8 cellular contexts compared by ENCODE assay signal in genomic region chr18:45974088-45974536, GRCh38. TPM values are rescaled to one million over a fixed set of nuclear protein-coding genes. Genes with fewer than 3 reads are reported as not detected.
DNase-seq lines count a peak whose midpoint lies in the region; ATAC-seq lines count a peak whose summit lies in the region.

No MANE protein-coding gene starts in this region.

- H2BK120ac ChIP-seq in mesenchymal stem cell (ENCODE audit: low read depth, low read length), result no peak overlapping the region

- no peaks in the 10 kb centered on the region for H3K9me3 Mint-ChIP-seq in effector memory CD8-positive, alpha-beta T cell

- H3K27ac Mint-ChIP-seq in effector memory CD8-positive, alpha-beta T cell, result no peak overlapping the region

- no peak overlapping the region for H2AFZ ChIP-seq in mesenchymal stem cell (ENCODE audit: low read depth, low read length)

- no peak overlapping the region for H4K8ac ChIP-seq in mesenchymal stem cell (ENCODE audit: low read length)

- H3K23ac ChIP-seq in mesenchymal stem cell (ENCODE audit: low read length in 2 of 2), result no peak overlapping the region

- H3K9ac ChIP-seq in mesenchymal stem cell (ENCODE audit: low read length), result peak overlapping the region; percentile 40

- no peak overlapping the region for H3K4ac ChIP-seq in mesenchymal stem cell (ENCODE audit: low read depth in 1 of 2, low read length in 2 of 2)

- H3K27ac ChIP-seq in mesenchymal stem cell (ENCODE audit: low read length, poor library complexity, severe bottlenecking), result no peak overlapping the region

- H3K27me3 ChIP-seq in mesenchymal stem cell (ENCODE audit: control insufficient read depth in 1 of 2, insufficient read depth in 1 of 2, low read length in 2 of 2), result no peaks in the 10 kb centered on the region

- H2BK5ac ChIP-seq in mesenchymal stem cell (ENCODE audit: low read depth, low read length, poor library complexity, severe bottlenecking), result no peak overlapping the region

- H3K79me1 ChIP-seq in mesenchymal stem cell (replicated peaks; ENCODE audit: low read length, poor library complexity, severe bottlenecking), result no peaks in the 10 kb centered on the region

- H3K9me3 ChIP-seq in mesenchymal stem cell (ENCODE audit: control insufficient read depth, low read length), result no peaks in the 10 kb centered on the region

- peak; percentile 98 for ATAC-seq in effector memory CD8-positive, alpha-beta T cell (replicated peaks)
- no peak for ATAC-seq in GM21825 (IDR thresholded peaks at IDR 0.05; ENCODE audit: unreplicated experiment)

- H3K4me2 ChIP-seq in mesenchymal stem cell (ENCODE audit: low read length, poor library complexity, severe bottlenecking), result no peak overlapping the region

- no peak overlapping the region for H2AK5ac ChIP-seq in mesenchymal stem cell (ENCODE audit: low read length, severe bottlenecking)

- no peak overlapping the region for H2BK15ac ChIP-seq in mesenchymal stem cell (ENCODE audit: low read depth, poor library complexity, severe bottlenecking)

- peak overlapping the region in 1 of 2 donors; percentile 20 for H3K4me3 Mint-ChIP-seq in effector memory CD8-positive, alpha-beta T cell

- no peak overlapping the region for H3K4me3 ChIP-seq in mesenchymal stem cell (ENCODE audit: insufficient read depth in 1 of 2, low read depth in 1 of 2, low read length in 2 of 2)

- H2BK12ac ChIP-seq in mesenchymal stem cell (ENCODE audit: low read length in 2 of 2), result no peak overlapping the region

- H3K18ac ChIP-seq in mesenchymal stem cell (ENCODE audit: low read depth in 1 of 2, low read length in 2 of 2), result no peak overlapping the region

- no peaks in the 10 kb centered on the region for H3K4me1 ChIP-seq in mesenchymal stem cell (ENCODE audit: control insufficient read depth, insufficient read depth, low read depth, low read length)

- H3K27me3 Mint-ChIP-seq in effector memory CD8-positive, alpha-beta T cell, result no peaks in the 10 kb centered on the region

- no peaks in the 10 kb centered on the region for H3K36me3 ChIP-seq in mesenchymal stem cell (ENCODE audit: control insufficient read depth in 1 of 2, insufficient read depth in 2 of 2, low read depth in 1 of 2, low read length in 2 of 2)

- H4K91ac ChIP-seq in mesenchymal stem cell (ENCODE audit: low read length), result no peak overlapping the region

- DNase-seq in D341Med (ENCODE audit: low spot score), result peak; percentile 69
- DNase-seq in HK-2 (ENCODE audit: unreplicated experiment), result peak; percentile 16
- DNase-seq in NCI-H774 (lab: John Stamatoyannopoulos, UW), result peak; percentile 60
- DNase-seq in activated CD4-positive, alpha-beta T cell treated with anti-CD3 and anti-CD28 coated beads, Interleukin-2, amount 50 U/mL, for 48 hours, result peak; percentile 55 to 73
- DNase-seq in effector memory CD8-positive, alpha-beta T cell, result peak; percentile 73 to 77 (median 73)
- peak; percentile 75 for DNase-seq in mesenchymal stem cell
- peak; percentile 74 for DNase-seq in stimulated activated CD8-positive, alpha-beta memory T cell treated with anti-CD3 and anti-CD28 coated beads, Interleukin-4, amount 100 ng/mL, for 48 hours

- H3K4me1 Mint-ChIP-seq in effector memory CD8-positive, alpha-beta T cell (ENCODE audit: low read depth in 2 of 2), result no peaks in the 10 kb centered on the region

- 47% methylated on average over 5 of the region's 5 CpGs for WGBS in mesenchymal stem cell

- H3K14ac ChIP-seq in mesenchymal stem cell (ENCODE audit: low read length in 2 of 2), result no peak overlapping the region

- peaks cover 3% of the 10 kb centered on the region for H3K36me3 Mint-ChIP-seq in effector memory CD8-positive, alpha-beta T cell (ENCODE audit: insufficient read depth)

RNA-seq across cellular contexts. Expression of gene EPG5, which starts 7.0 kb away (rescaled TPM):
- 5.7 TPM for polyA plus RNA-seq in mesenchymal stem cell (2013, experiment 1 of 2)
- polyA plus RNA-seq in mesenchymal stem cell (2013, experiment 2 of 2), result 5.4 TPM

Comparison
In these comparisons a context has a peak if more than half of its experiments do, and no peak if none do; other contexts are left out.
1. DNase-seq: peak in every context shown above with its lines; median percentile 75 in mesenchymal stem cell; 74 in stimulated activated CD8-positive, alpha-beta memory T cell treated with anti-CD3 and anti-CD28 coated beads, Interleukin-4, amount 100 ng/mL, for 48 hours; 73 in effector memory CD8-positive, alpha-beta T cell; 69 in D341Med; 64 in activated CD4-positive, alpha-beta T cell treated with anti-CD3 and anti-CD28 coated beads, Interleukin-2, amount 50 U/mL, for 48 hours; 60 in NCI-H774; 16 in HK-2.